Comparison of ENCODE assay signal across 1 cellular context in genomic region chr5:180494060-180494509, GRCh38.
A peak's percentile ranks its signal among the peaks of the same experiment; 100 is the strongest.
TF ChIP-seq lines count a peak whose summit lies in the region.

Gene CNOT6, plus strand, starts transcription at chr5:180494379. Its CDS starts 34,898 bp downstream, at chr5:180529277.

TF ChIP-seq in HepG2, 621 proteins besides CTCF, POLR2A, EP300 and RAD21 (continued from another document and continues in another):
- no peak for TF ChIP-seq ETS1 (CRISPR knock-in tag; IDR thresholded peaks at IDR 0.05)
- no peak for TF ChIP-seq ZNF354B (CRISPR knock-in tag; IDR thresholded peaks at IDR 0.05)
- TF ChIP-seq HIC2 (CRISPR knock-in tag; IDR thresholded peaks at IDR 0.05; ENCODE audit: low read depth): no peak
- TF ChIP-seq ZNF572 (CRISPR knock-in tag; IDR thresholded peaks at IDR 0.05): no peak
- no peak for TF ChIP-seq NONO (IDR thresholded peaks at IDR 0.05)
- peak; percentile 67 for TF ChIP-seq NONO (CRISPR knock-in tag; conservative IDR thresholded peaks at IDR 0.05)
- TF ChIP-seq RERE (CRISPR knock-in tag; IDR thresholded peaks at IDR 0.05; ENCODE audit: low read depth): no peak
- no peak; the same call in 1 of the 2 replicates for TF ChIP-seq ZBTB10 (CRISPR knock-in tag; IDR thresholded peaks at IDR 0.05; ENCODE audit: borderline replicate concordance)
- no peak; the same call in 1 of the 2 replicates for TF ChIP-seq ELF3 (CRISPR knock-in tag; IDR thresholded peaks at IDR 0.05)
- TF ChIP-seq FOXO4 (CRISPR knock-in tag; conservative IDR thresholded peaks at IDR 0.05): no peak
- peak; percentile 35; the same call in 1 of the 2 replicates for TF ChIP-seq ISL2 (CRISPR knock-in tag; IDR thresholded peaks at IDR 0.05)
- 0 out of 2 replicates have a peak, but pooled peaks have one; percentile 79 for TF ChIP-seq KAT7 (CRISPR knock-in tag; IDR thresholded peaks at IDR 0.05; ENCODE audit: borderline replicate concordance)
- TF ChIP-seq HCFC1 (IDR thresholded peaks at IDR 0.05; ENCODE audit: low read depth, low read length): peak; percentile 59
- no peak for TF ChIP-seq U2AF2 (IDR thresholded peaks at IDR 0.05; ENCODE audit: low read depth, low read length)
- TF ChIP-seq HOXA5 (CRISPR knock-in tag; IDR thresholded peaks at IDR 0.05): no peak
- TF ChIP-seq ZBTB26 (CRISPR knock-in tag; IDR thresholded peaks at IDR 0.05; ENCODE audit: borderline replicate concordance): no peak
- peak; percentile 97 for TF ChIP-seq YY1 (IDR thresholded peaks at IDR 0.05; ENCODE audit: insufficient read depth, insufficient replicate concordance, low read depth, low read length)
- TF ChIP-seq CHD2 (IDR thresholded peaks at IDR 0.05; ENCODE audit: low read depth, low read length): no peak; the same call in 1 of the 2 replicates
- TF ChIP-seq ZNF790 (CRISPR knock-in tag; IDR thresholded peaks at IDR 0.05; ENCODE audit: borderline replicate concordance): no peak
- TF ChIP-seq ARID3A (IDR thresholded peaks at IDR 0.05; ENCODE audit: low read depth, low read length): peak; percentile 16; the same call in 1 of the 2 replicates
- TF ChIP-seq HBP1 (CRISPR knock-in tag; IDR thresholded peaks at IDR 0.05; ENCODE audit: low read depth): no peak
- TF ChIP-seq ZNF367 (CRISPR knock-in tag; IDR thresholded peaks at IDR 0.05; ENCODE audit: borderline replicate concordance): no peak
- peak; percentile 40; the same call in 1 of the 2 replicates for TF ChIP-seq RFXAP (CRISPR knock-in tag; IDR thresholded peaks at IDR 0.05; ENCODE audit: borderline replicate concordance)
- TF ChIP-seq ZKSCAN5 (CRISPR knock-in tag; IDR thresholded peaks at IDR 0.05): no peak
- no peak; the same call in 1 of the 2 replicates for TF ChIP-seq ZNF563 (CRISPR knock-in tag; IDR thresholded peaks at IDR 0.05)
- TF ChIP-seq ZNF776 (CRISPR knock-in tag; IDR thresholded peaks at IDR 0.05): no peak
- TF ChIP-seq HNRNPH1 (optimal IDR thresholded peaks at IDR 0.05; ENCODE audit: low read depth, low read length): no peak
- peak; percentile 77 for TF ChIP-seq ZNF687 (CRISPR knock-in tag; IDR thresholded peaks at IDR 0.05)
- TF ChIP-seq RXRB (CRISPR knock-in tag; IDR thresholded peaks at IDR 0.05; ENCODE audit: borderline replicate concordance): no peak
- no peak for TF ChIP-seq RFX5 (IDR thresholded peaks at IDR 0.05; ENCODE audit: low read depth, low read length)
- TF ChIP-seq NR0B2 (CRISPR knock-in tag; IDR thresholded peaks at IDR 0.05): no peak
- TF ChIP-seq ZIK1 (CRISPR knock-in tag; IDR thresholded peaks at IDR 0.05; ENCODE audit: borderline replicate concordance, low read depth): peak; percentile 66; the same call in 1 of the 2 replicates
- TF ChIP-seq ZBTB7B (CRISPR knock-in tag; IDR thresholded peaks at IDR 0.05): 0 out of 2 replicates have a peak, but pooled peaks have one; percentile 34
- no peak; the same call in 1 of the 2 replicates for TF ChIP-seq ZNF768 (CRISPR knock-in tag; IDR thresholded peaks at IDR 0.05)
